In the genomic region with DNA sequence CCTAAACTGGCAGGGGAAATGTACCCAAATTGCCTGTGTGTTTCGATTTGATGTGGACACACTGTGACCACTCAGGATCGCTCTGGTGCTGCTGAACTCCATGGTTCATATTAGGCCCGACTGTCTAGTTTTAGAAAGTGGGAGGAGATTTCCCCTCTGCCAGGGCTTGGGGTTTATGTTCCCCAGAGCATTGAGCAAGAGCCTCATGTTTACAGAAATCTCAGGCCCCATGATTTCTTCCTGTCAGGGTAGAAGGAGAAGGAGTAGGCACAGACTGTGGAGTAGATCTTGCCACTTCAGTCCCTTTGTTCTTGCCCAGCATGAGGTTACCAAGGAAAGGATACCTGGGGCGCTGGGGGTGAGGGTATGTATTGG, we compare ENCODE assay signal across 10 cellular contexts. TPM values are rescaled to one million over a fixed set of nuclear protein-coding genes. Genes with fewer than 3 reads are reported as not detected.
DNase-seq lines count a peak whose midpoint lies in the region; ATAC-seq and TF ChIP-seq lines count a peak whose summit lies in the region.
"Had no signal": no experiment of that assay in that cellular context is flagged by ENCODE, and none has a peak within 500 bp of the region (broad histone marks: within the 10 kb centered on the region; RNA-seq: fewer than 3 reads in every experiment).

No MANE protein-coding gene starts in this region.

- H3K36me3 ChIP-seq in esophagus (ENCODE audit: control insufficient read depth in 2 of 2, insufficient read depth in 2 of 2, low read length in 1 of 2): no peaks in the 10 kb centered on the region

- ATAC-seq in GM21423 (IDR thresholded peaks at IDR 0.05; ENCODE audit: unreplicated experiment): no peak
- ATAC-seq in naive thymus-derived CD8-positive, alpha-beta T cell: no peak

- H3K27ac Mint-ChIP-seq in neural crest cell (ENCODE audit: unreplicated experiment): peak overlapping the region; percentile 48
- no peak overlapping the region for H3K27ac Mint-ChIP-seq in immature natural killer cell
- H3K27ac Mint-ChIP-seq in naive thymus-derived CD8-positive, alpha-beta T cell: no peak overlapping the region

- H3K36me3 Mint-ChIP-seq in neural crest cell (ENCODE audit: low read depth): no peaks in the 10 kb centered on the region
- H3K36me3 Mint-ChIP-seq in immature natural killer cell: peaks cover 0 to 4% (median 3%) of the 10 kb centered on the region in 3 donors
- H3K36me3 Mint-ChIP-seq in naive thymus-derived CD8-positive, alpha-beta T cell: no peaks in the 10 kb centered on the region

- H3K4me1 ChIP-seq in esophagus (ENCODE audit: control insufficient read depth in 2 of 2, insufficient read depth in 2 of 2, low read length in 1 of 2): peaks cover 0 to 2% of the 10 kb centered on the region in 2 donors

- H3K9me3 ChIP-seq in esophagus (ENCODE audit: control insufficient read depth in 2 of 2, insufficient read depth in 1 of 2, low read depth in 1 of 2, low read length in 1 of 2): no peaks in the 10 kb centered on the region

- DNase-seq in AG08395 (ENCODE audit: low spot score) (peak; percentile 45), NCI-H69 (lab: John Stamatoyannopoulos, UW) (peak; percentile 75), neural crest cell (ENCODE audit: low read depth, low spot score) (no peak), COLO668 (lab: John Stamatoyannopoulos, UW; ENCODE audit: unreplicated experiment) (no peak), immature natural killer cell (no peak)
- DNase-seq in naive thymus-derived CD8-positive, alpha-beta T cell: no peak
- DNase-seq: COR-L47 had no signal

- TF ChIP-seq CTCF in neural crest cell (conservative IDR thresholded peaks at IDR 0.05): no peak

- peaks cover 2% of the 10 kb centered on the region for H3K9me3 Mint-ChIP-seq in neural crest cell
- H3K9me3 Mint-ChIP-seq in immature natural killer cell: no peaks in the 10 kb centered on the region
- H3K9me3 Mint-ChIP-seq in naive thymus-derived CD8-positive, alpha-beta T cell: no peaks in the 10 kb centered on the region

- H3K27me3 Mint-ChIP-seq in neural crest cell (ENCODE audit: low read depth): no peaks in the 10 kb centered on the region
- peaks cover 14 to 17% (median 15%) of the 10 kb centered on the region in 3 donors for H3K27me3 Mint-ChIP-seq in immature natural killer cell (ENCODE audit: low read depth in 3 of 3)
- peaks cover 5 to 37% (median 9%) of the 10 kb centered on the region in 5 donors for H3K27me3 Mint-ChIP-seq in naive thymus-derived CD8-positive, alpha-beta T cell

- 70 to 81% methylated on average over 4 of the region's 4 CpGs for WGBS in esophagus, 2 donors

- H3K4me1 Mint-ChIP-seq in neural crest cell: peaks cover 66% of the 10 kb centered on the region
- H3K4me1 Mint-ChIP-seq in immature natural killer cell: peaks cover 10 to 19% of the 10 kb centered on the region in 2 donors
- H3K4me1 Mint-ChIP-seq in naive thymus-derived CD8-positive, alpha-beta T cell: peaks cover 9 to 41% (median 33%) of the 10 kb centered on the region in 4 donors

- H3K27ac ChIP-seq in esophagus (ENCODE audit: low read depth in 2 of 2, low read length in 1 of 2): peak overlapping the region; percentile 15 to 25
- H3K27ac ChIP-seq: HL-60 had no signal

- POLR2A ChIA-PET in naive thymus-derived CD8-positive, alpha-beta T cell (lab: Charles Lee): no interaction called here

- H3K4me3 ChIP-seq in esophagus (ENCODE audit: low read depth in 1 of 2, low read length in 2 of 2): no peak overlapping the region

- no peaks in the 10 kb centered on the region for H3K27me3 ChIP-seq in esophagus (ENCODE audit: control insufficient read depth in 1 of 2, insufficient read depth in 2 of 2, low read length in 2 of 2)

- H3K4me3 Mint-ChIP-seq in neural crest cell (no peak overlapping the region), immature natural killer cell (no peak overlapping the region)
- no peak overlapping the region for H3K4me3 Mint-ChIP-seq in naive thymus-derived CD8-positive, alpha-beta T cell

RNA-seq across cellular contexts. Expression of gene GLRX, which starts 40.8 kb away (rescaled TPM):
- polyA plus RNA-seq in esophagus (10 to 100 TPM in 1 of 2 donors, 1 to 10 TPM in 1; 5.6 to 11.1 TPM), immature natural killer cell (100 to 1,000 TPM; 261 to 295 (median 263) TPM)
- 10.3 and 10.4 TPM in 2 replicates for total RNA-seq in neural crest cell
- total RNA-seq in naive thymus-derived CD8-positive, alpha-beta T cell: 100 to 1,000 TPM; 110 to 111 TPM
- polyA plus RNA-seq in naive thymus-derived CD8-positive, alpha-beta T cell: 100 to 1,000 TPM; 133 to 232 (median 148) TPM

Comparison
In these comparisons a context has a peak if more than half of its experiments do, and no peak if none do; other contexts are left out.
1. DNase-seq: peak in AG08395 (single experiment) and NCI-H69 (single experiment); none in neural crest cell (single experiment), COLO668 (single experiment), immature natural killer cell (0 of 3) and naive thymus-derived CD8-positive, alpha-beta T cell (0 of 10).
2. RNA of gene GLRX, which starts 40.8 kb away (polyA plus RNA-seq): 261 to 295 TPM in immature natural killer cell and 133 to 232 TPM in naive thymus-derived CD8-positive, alpha-beta T cell; 5.6 to 11.1 TPM in esophagus; every median in the first group is over 10 times any median in the second.